In the genomic region with DNA sequence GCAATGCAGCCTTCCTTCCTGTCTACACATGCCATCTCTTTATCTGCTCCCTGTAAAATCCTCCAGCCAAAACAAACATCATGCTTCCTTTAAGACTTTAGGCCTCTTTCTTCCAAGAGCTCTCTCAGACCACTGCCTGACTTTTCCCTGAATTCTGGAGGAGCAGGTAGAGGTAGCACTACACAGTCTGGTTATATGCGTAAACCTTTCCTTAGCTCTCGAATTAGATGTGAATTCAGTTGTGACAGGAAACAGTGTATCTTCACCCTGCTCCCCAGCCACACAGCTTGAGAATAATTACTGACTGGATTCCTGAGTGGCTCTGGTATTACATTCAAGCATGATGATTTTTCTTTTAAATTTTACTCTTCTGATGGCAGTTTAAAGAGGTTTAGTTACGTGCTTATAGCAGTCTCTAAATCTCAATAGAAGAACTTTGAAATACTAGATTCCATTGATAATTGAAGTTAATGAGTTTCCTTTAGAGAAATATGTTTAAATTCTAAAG, we compare ENCODE assay signal across 8 cellular contexts.
DNase-seq lines count a peak whose midpoint lies in the region; ATAC-seq and TF ChIP-seq lines count a peak whose summit lies in the region.

No MANE protein-coding gene starts in this region.

- no peak overlapping the region for H3K4me3 Mint-ChIP-seq in activated CD4-positive, alpha-beta memory T cell treated with anti-CD3 and anti-CD28 coated beads for 36 hours

- peak overlapping the region; percentile 3 for H3K27ac Mint-ChIP-seq in activated CD4-positive, alpha-beta memory T cell treated with anti-CD3 and anti-CD28 coated beads for 36 hours

- no TSS peak for BruUV-seq in HCT116 (replicated peaks; lab: Mats Ljungman, UMichigan)

- no peak overlapping the region for H2AFZ ChIP-seq in HCT116 (ENCODE audit: low read depth, low read length, poor library complexity, severe bottlenecking)

- no peaks in the 10 kb centered on the region for H3K36me3 ChIP-seq in HCT116 (ENCODE audit: control insufficient read depth in 1 of 2, insufficient read depth in 2 of 2, low read length in 2 of 2)
- H3K36me3 ChIP-seq in heart left ventricle = peaks cover 0 to 17% (median 0%) of the 10 kb centered on the region in 9 donors
- no peaks in the 10 kb centered on the region for H3K36me3 ChIP-seq in sigmoid colon

- H3K4me1 ChIP-seq in HCT116 (ENCODE audit: control insufficient read depth in 1 of 2, insufficient read depth in 2 of 2, low read length in 2 of 2) = peaks cover 73 to 76% of the 10 kb centered on the region in 2 experiments
- peaks cover 27 to 100% (median 78%) of the 10 kb centered on the region in 12 donors for H3K4me1 ChIP-seq in heart left ventricle
- peaks cover 0 to 97% (median 76%) of the 10 kb centered on the region in 4 donors for H3K4me1 ChIP-seq in sigmoid colon

- POLR2A ChIA-PET in HCT116 (lab: Charles Lee) = interaction anchor here (2.1 kb wide), 1 partner anchor 8 kb away, joined by 5 read pairs; no protein-coding TSS in a partner anchor
- POLR2A ChIA-PET in activated CD4-positive, alpha-beta memory T cell treated with anti-CD3 and anti-CD28 coated beads for 36 hours (lab: Charles Lee) = interaction anchor here (1.2 to 1.5 kb wide), 4 partner anchors 17 to 36 kb away, joined by 3 to 7 read pairs (median 4); no protein-coding TSS in a partner anchor

- CTCF ChIA-PET in HCT116 (lab: Charles Lee) = no interaction called here
- CTCF ChIA-PET in activated CD4-positive, alpha-beta memory T cell treated with anti-CD3 and anti-CD28 coated beads for 36 hours (lab: Charles Lee) = no interaction called here

- WGBS in heart left ventricle, 4 donors = 40 to 51% (median 46%) methylated on average over 3 of the region's 3 CpGs
- WGBS in sigmoid colon, 2 donors = 69 to 79% methylated on average over 3 of the region's 3 CpGs

- H3K27ac ChIP-seq in HCT116 (ENCODE audit: low read depth, low read length) (peak overlapping the region; percentile 32; the same call in 1 of the 2 replicates), heart left ventricle (peak overlapping the region in 10 of 12 donors; percentile 35 to 92 (median 70)), sigmoid colon (peak overlapping the region; percentile 32 to 76 (median 66))

- H3K9ac ChIP-seq in HCT116 (ENCODE audit: low read length) = no peak overlapping the region

- H4K20me1 ChIP-seq in HCT116 (ENCODE audit: insufficient read depth) = no peaks in the 10 kb centered on the region

- peaks cover 15% of the 10 kb centered on the region; the same call in 1 of the 2 replicates for H3K79me2 ChIP-seq in HCT116 (ENCODE audit: insufficient read depth, low read length)

- intact Hi-C loops in HCT116 (cut with micrococcal nuclease) = no loop called here
- intact Hi-C loops in activated CD4-positive, alpha-beta memory T cell treated with anti-CD3 and anti-CD28 coated beads for 36 hours (cut with micrococcal nuclease) = loop anchor here (1.0 to 10.0 kb wide), 7 partner anchors 8 to 617 kb away; partner anchors contain the start of genes ECT2 and FNDC3B
- intact Hi-C loops in heart left ventricle (cut with DNase I) = loop anchor here in 1 of 10 donors (5.0 kb wide), 1 partner anchor 36 kb away; no protein-coding TSS in a partner anchor
- intact Hi-C loops in sigmoid colon (cut with DNase I) = no loop called here

- TF ChIP-seq CTCF in HCT116 (IDR thresholded peaks at IDR 0.05 in 2 of 3, conservative IDR thresholded peaks at IDR 0.05 in 1 of 3; ENCODE audit: borderline replicate concordance in 1 of 3, insufficient read depth in 1 of 3, low read depth in 2 of 3, low read length in 2 of 3) (no peak), heart left ventricle (IDR thresholded peaks at IDR 0.05) (no peak), sigmoid colon (IDR thresholded peaks at IDR 0.05) (no peak)

- RAD21 ChIA-PET in HCT116 (lab: Charles Lee; ENCODE audit: low non-redundant PET in 1 of 2, low total read pairs in 2 of 2, uncharacterized antibody in 2 of 2, unreplicated experiment in 2 of 2) = interaction anchor here in 1 of 2 experiments (1.2 kb wide), 1 partner anchor 8 kb away, joined by 3 read pairs; no protein-coding TSS in a partner anchor

- no peak for TF ChIP-seq EP300 in sigmoid colon (IDR thresholded peaks at IDR 0.05)

- ATAC-seq in HCT116 (0 out of 2 replicates have a peak, but pooled peaks have one; percentile 13), heart left ventricle (peak; percentile 12 to 35 (median 21)), GM21825 (IDR thresholded peaks at IDR 0.05; ENCODE audit: unreplicated experiment) (no peak)

- no peaks in the 10 kb centered on the region for H3K27me3 ChIP-seq in HCT116 (ENCODE audit: insufficient read depth, low read length)
- H3K27me3 ChIP-seq in heart left ventricle = no peaks in the 10 kb centered on the region
- no peaks in the 10 kb centered on the region for H3K27me3 ChIP-seq in sigmoid colon

- H3K4me1 Mint-ChIP-seq in activated CD4-positive, alpha-beta memory T cell treated with anti-CD3 and anti-CD28 coated beads for 36 hours (ENCODE audit: low read depth) = peaks cover 64% of the 10 kb centered on the region

- TF ChIP-seq POLR2A in HCT116 (IDR thresholded peaks at IDR 0.05; ENCODE audit: borderline replicate concordance, extremely low read depth, insufficient read depth, insufficient read length) (no peak), heart left ventricle (IDR thresholded peaks at IDR 0.05) (no peak), sigmoid colon (IDR thresholded peaks at IDR 0.05) (no peak)

- H3K4me3 ChIP-seq in HCT116 (replicated peaks in 1 of 2; ENCODE audit: low read depth in 1 of 2, low read length in 2 of 2) (no peak overlapping the region), heart left ventricle (no peak overlapping the region), sigmoid colon (no peak overlapping the region)

- H3K9me3 Mint-ChIP-seq in activated CD4-positive, alpha-beta memory T cell treated with anti-CD3 and anti-CD28 coated beads for 36 hours = no peaks in the 10 kb centered on the region

- H3K9me3 ChIP-seq in HCT116 (ENCODE audit: control insufficient read depth in 1 of 2, insufficient read depth in 1 of 2, low read depth in 1 of 2, low read length in 2 of 2) (no peaks in the 10 kb centered on the region), heart left ventricle (peaks cover 0 to 7% (median 0%) of the 10 kb centered on the region in 12 donors), sigmoid colon (no peaks in the 10 kb centered on the region)

- peak overlapping the region; percentile 20; the same call in 1 of the 2 replicates for H3K4me2 ChIP-seq in HCT116 (ENCODE audit: low read length)

- H3K9me2 ChIP-seq in HCT116 (ENCODE audit: insufficient read depth) = no peaks in the 10 kb centered on the region

- no peak for TF ChIP-seq RAD21 in HCT116 (IDR thresholded peaks at IDR 0.05; ENCODE audit: low read depth)

- H3K27me3 Mint-ChIP-seq in activated CD4-positive, alpha-beta memory T cell treated with anti-CD3 and anti-CD28 coated beads for 36 hours = no peaks in the 10 kb centered on the region

- DNase-seq in HCT116 (ENCODE audit: low read depth, low spot score) = no peak
- no peak for DNase-seq in activated CD4-positive, alpha-beta memory T cell treated with anti-CD3 and anti-CD28 coated beads for 36 hours
- no peak for DNase-seq in heart left ventricle
- no peak for DNase-seq in sigmoid colon
- no peak for DNase-seq in NCI-H345 treated with DMSO at 0.1 percent for 48 hours (lab: John Stamatoyannopoulos, UW; ENCODE audit: unreplicated experiment)
- DNase-seq in NCI-H748 (lab: John Stamatoyannopoulos, UW; ENCODE audit: unreplicated experiment) = no peak
- DNase-seq in iPS-NIHi11 (ENCODE audit: low spot score) = no peak

- H3K36me3 Mint-ChIP-seq in activated CD4-positive, alpha-beta memory T cell treated with anti-CD3 and anti-CD28 coated beads for 36 hours = peaks cover 4% of the 10 kb centered on the region

TF ChIP-seq in HCT116, 20 proteins besides CTCF, POLR2A, EP300 and RAD21 (continues in another document):
- TF ChIP-seq JUND (IDR thresholded peaks at IDR 0.05) (no peak), EGR1 (IDR thresholded peaks at IDR 0.05; ENCODE audit: low read depth) (no peak), YY1 (IDR thresholded peaks at IDR 0.05; ENCODE audit: extremely low read depth, insufficient replicate concordance, low read depth, low read length) (no peak), ELF1 (IDR thresholded peaks at IDR 0.05; ENCODE audit: borderline replicate concordance, low read depth) (no peak), TCF7L2 (IDR thresholded peaks at IDR 0.05; ENCODE audit: borderline replicate concordance, extremely low read depth, insufficient read depth, insufficient read length) (no peak), ZFX (IDR thresholded peaks at IDR 0.05) (no peak), EZH2 (IDR thresholded peaks at IDR 0.05) (no peak), POLR2AphosphoS5 (IDR thresholded peaks at IDR 0.05; ENCODE audit: low read depth, low read length) (no peak), SRF (IDR thresholded peaks at IDR 0.05; ENCODE audit: low read depth) (no peak), CEBPB (IDR thresholded peaks at IDR 0.05; ENCODE audit: low read depth) (no peak; the same call in 1 of the 2 replicates), FOSL1 (IDR thresholded peaks at IDR 0.05; ENCODE audit: low read depth) (no peak), EZH2phosphoT487 (IDR thresholded peaks at IDR 0.05; ENCODE audit: borderline replicate concordance) (no peak), CBX3 (IDR thresholded peaks at IDR 0.05; ENCODE audit: low read depth) (no peak), ZNF274 (IDR thresholded peaks at IDR 0.05; ENCODE audit: low read depth, low read length) (no peak), SP1 (IDR thresholded peaks at IDR 0.05; ENCODE audit: low read depth) (no peak)
- TF ChIP-seq, protein P1, sequence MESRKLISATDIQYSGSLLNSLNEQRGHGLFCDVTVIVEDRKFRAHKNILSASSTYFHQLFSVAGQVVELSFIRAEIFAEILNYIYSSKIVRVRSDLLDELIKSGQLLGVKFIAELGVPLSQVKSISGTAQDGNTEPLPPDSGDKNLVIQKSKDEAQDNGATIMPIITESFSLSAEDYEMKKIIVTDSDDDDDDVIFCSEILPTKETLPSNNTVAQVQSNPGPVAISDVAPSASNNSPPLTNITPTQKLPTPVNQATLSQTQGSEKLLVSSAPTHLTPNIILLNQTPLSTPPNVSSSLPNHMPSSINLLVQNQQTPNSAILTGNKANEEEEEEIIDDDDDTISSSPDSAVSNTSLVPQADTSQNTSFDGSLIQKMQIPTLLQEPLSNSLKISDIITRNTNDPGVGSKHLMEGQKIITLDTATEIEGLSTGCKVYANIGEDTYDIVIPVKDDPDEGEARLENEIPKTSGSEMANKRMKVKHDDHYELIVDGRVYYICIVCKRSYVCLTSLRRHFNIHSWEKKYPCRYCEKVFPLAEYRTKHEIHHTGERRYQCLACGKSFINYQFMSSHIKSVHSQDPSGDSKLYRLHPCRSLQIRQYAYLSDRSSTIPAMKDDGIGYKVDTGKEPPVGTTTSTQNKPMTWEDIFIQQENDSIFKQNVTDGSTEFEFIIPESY (IDR thresholded peaks at IDR 0.05; ENCODE audit: extremely low read depth, insufficient replicate concordance, low read length) = no peak
- TF ChIP-seq, protein P2, sequence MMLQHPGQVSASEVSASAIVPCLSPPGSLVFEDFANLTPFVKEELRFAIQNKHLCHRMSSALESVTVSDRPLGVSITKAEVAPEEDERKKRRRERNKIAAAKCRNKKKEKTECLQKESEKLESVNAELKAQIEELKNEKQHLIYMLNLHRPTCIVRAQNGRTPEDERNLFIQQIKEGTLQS (IDR thresholded peaks at IDR 0.05) = no peak; the same call in 1 of the 2 replicates
